25 cellular contexts compared by ENCODE assay signal in the genomic region with DNA sequence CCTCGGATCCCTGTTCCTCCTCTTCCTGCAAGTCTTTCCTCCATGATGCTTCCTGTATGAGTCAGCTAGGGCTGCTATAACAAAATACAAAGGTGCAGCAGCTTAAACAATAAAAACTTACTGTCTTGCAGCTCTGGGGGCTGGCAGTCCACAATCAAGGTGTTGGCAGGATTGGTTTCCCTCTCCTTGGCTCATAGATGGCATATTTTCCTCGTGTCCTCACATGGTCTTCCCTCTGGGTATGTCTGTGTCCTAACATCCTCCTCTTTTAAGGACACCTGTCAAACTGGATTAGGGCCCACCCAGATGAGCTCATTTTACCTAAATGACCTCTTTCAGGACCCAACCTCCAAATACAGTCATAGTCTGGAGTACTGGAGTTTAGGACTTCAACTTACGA.
"Had no signal": no experiment of that assay in that cellular context is flagged by ENCODE, and none has a peak within 500 bp of the region (broad histone marks: within the 10 kb centered on the region; RNA-seq: fewer than 3 reads in every experiment).

No MANE protein-coding gene starts in this region.

- H3K27me3 ChIP-seq: adrenal gland, ascending aorta, brain microvascular endothelial cell, colonic mucosa, hepatocyte, pancreas, stomach, suprapubic skin, tibial nerve had no signal

- ATAC-seq: left cardiac atrium; mucosa of descending colon; pancreas; right cardiac atrium; stimulated activated memory B cell treated with anti-CD40 and anti-IgM and Interleukin-4, amounts not matched to agents 10 μg/mL and 1 μg/mL and 100 μg/mL, for 72 hours had no signal

- H3K36me3 ChIP-seq: adrenal gland, ascending aorta, brain microvascular endothelial cell, colonic mucosa, pancreas, stomach, suprapubic skin, tibial nerve, WERI-Rb-1 had no signal

- H3K27ac ChIP-seq: ascending aorta, brain microvascular endothelial cell, colonic mucosa, hepatocyte, pancreas, stomach, suprapubic skin, tibial nerve, WERI-Rb-1 had no signal

- H3K4me3 Mint-ChIP-seq: activated naive CD4-positive, alpha-beta T cell treated with anti-CD3 and anti-CD28 coated beads, Interleukin-2, amount 50 U/mL, for 24 hours; central memory CD8-positive, alpha-beta T cell; nephron progenitor cell; stimulated activated memory B cell treated with anti-CD40 and anti-IgM and Interleukin-4, amounts not matched to agents 10 μg/mL and 1 μg/mL and 100 μg/mL, for 72 hours had no signal

- H3K4me1 Mint-ChIP-seq: activated naive CD4-positive, alpha-beta T cell treated with anti-CD3 and anti-CD28 coated beads, Interleukin-2, amount 50 U/mL, for 24 hours; central memory CD8-positive, alpha-beta T cell; stimulated activated memory B cell treated with anti-CD40 and anti-IgM and Interleukin-4, amounts not matched to agents 10 μg/mL and 1 μg/mL and 100 μg/mL, for 72 hours had no signal

- H3K27ac Mint-ChIP-seq: activated naive CD4-positive, alpha-beta T cell treated with anti-CD3 and anti-CD28 coated beads, Interleukin-2, amount 50 U/mL, for 24 hours; nephron progenitor cell; stimulated activated memory B cell treated with anti-CD40 and anti-IgM and Interleukin-4, amounts not matched to agents 10 μg/mL and 1 μg/mL and 100 μg/mL, for 72 hours had no signal

- H3K4me1 ChIP-seq: colonic mucosa, pancreas, suprapubic skin, tibial nerve had no signal

- H3K9me3 ChIP-seq: adrenal gland, ascending aorta, colonic mucosa, mucosa of descending colon, pancreas, SK-N-SH, stomach, suprapubic skin had no signal

- H3K9me3 Mint-ChIP-seq: activated naive CD4-positive, alpha-beta T cell treated with anti-CD3 and anti-CD28 coated beads, Interleukin-2, amount 50 U/mL, for 24 hours; central memory CD8-positive, alpha-beta T cell had no signal

- H3K4me3 ChIP-seq: adrenal gland, ascending aorta, colonic mucosa, hepatocyte, mucosa of descending colon, pancreas, stomach, suprapubic skin, tibial nerve had no signal

- H3K36me3 Mint-ChIP-seq: activated naive CD4-positive, alpha-beta T cell treated with anti-CD3 and anti-CD28 coated beads, Interleukin-2, amount 50 U/mL, for 24 hours had no signal

- DNase-seq: activated CD4-positive, alpha-beta T cell treated with anti-CD3 and anti-CD28 coated beads, Interleukin-2, amount 50 U/mL, for 1 hour; activated CD4-positive, CD25-positive, alpha-beta regulatory T cell treated with anti-CD3 and anti-CD28 coated beads, Interleukin-2, amount 50 U/mL, for 72 hours; activated effector memory CD4-positive, alpha-beta T cell treated with anti-CD3 and anti-CD28 coated beads, Interleukin-2, amount 50 U/mL, for 16 hours; activated T-cell treated with anti-CD3 and anti-CD28 coated beads, Interleukin-2, amount 50 U/mL, for 48 hours; brain microvascular endothelial cell; colonic mucosa; glutamatergic neuron; left cardiac atrium; mesendoderm; mucosa of descending colon; nephron progenitor cell; pancreas; right cardiac atrium; SK-N-SH; stomach; T-helper 2 cell; WERI-Rb-1 had no signal

- H3K27me3 Mint-ChIP-seq: activated naive CD4-positive, alpha-beta T cell treated with anti-CD3 and anti-CD28 coated beads, Interleukin-2, amount 50 U/mL, for 24 hours; stimulated activated memory B cell treated with anti-CD40 and anti-IgM and Interleukin-4, amounts not matched to agents 10 μg/mL and 1 μg/mL and 100 μg/mL, for 72 hours had no signal
